17 cellular contexts compared by ENCODE assay signal in genomic region chr20:8930691-8931090, GRCh38.
DNase-seq lines count a peak whose midpoint lies in the region; ATAC-seq and TF ChIP-seq lines count a peak whose summit lies in the region.
"Had no signal": no experiment of that assay in that cellular context is flagged by ENCODE, and none has a peak within 500 bp of the region (broad histone marks: within the 10 kb centered on the region; RNA-seq: fewer than 3 reads in every experiment).

No MANE protein-coding gene starts in this region.

- intact Hi-C loops in left ventricle myocardium inferior (cut with micrococcal nuclease): no loop called here
- intact Hi-C loops in IMR-90 (cut with micrococcal nuclease): no loop called here
- intact Hi-C loops in left lung (cut with DNase I): no loop called here

- H2BK120ac ChIP-seq in IMR-90 (ENCODE audit: low read depth, low read length): no peak overlapping the region
- no peak overlapping the region for H2BK120ac ChIP-seq in H9 (ENCODE audit: low read depth, low read length, poor library complexity, severe bottlenecking)

- H3K36me3 ChIP-seq in left ventricle myocardium inferior (no peaks in the 10 kb centered on the region), right atrium auricular region (no peaks in the 10 kb centered on the region), IMR-90 (ENCODE audit: control insufficient read depth, insufficient read depth, low read length) (no peaks in the 10 kb centered on the region), left lung (no peaks in the 10 kb centered on the region)

- no peak for TF ChIP-seq RAD21 in IMR-90 (IDR thresholded peaks at IDR 0.05; ENCODE audit: low read length)

- H2AK5ac ChIP-seq in IMR-90 (ENCODE audit: low read depth, low read length): no peak overlapping the region
- no peak overlapping the region for H2AK5ac ChIP-seq in H9 (ENCODE audit: insufficient read length, low read length)

- no peak for TF ChIP-seq CTCF in left ventricle myocardium inferior (IDR thresholded peaks at IDR 0.05; ENCODE audit: borderline replicate concordance)
- TF ChIP-seq CTCF in right atrium auricular region (IDR thresholded peaks at IDR 0.05): no peak
- TF ChIP-seq CTCF in IMR-90 (conservative IDR thresholded peaks at IDR 0.05; ENCODE audit: low read depth, low read length): no peak
- TF ChIP-seq CTCF in H9 (conservative IDR thresholded peaks at IDR 0.05): no peak
- no peak for TF ChIP-seq CTCF in omental fat pad (IDR thresholded peaks at IDR 0.05)
- TF ChIP-seq CTCF in left lung (IDR thresholded peaks at IDR 0.05): no peak

- no peaks in the 10 kb centered on the region for H4K20me1 ChIP-seq in IMR-90 (ENCODE audit: insufficient read depth, low read length)
- H4K20me1 ChIP-seq in H9 (ENCODE audit: control insufficient read depth, insufficient read depth, insufficient read length): no peaks in the 10 kb centered on the region

- H2BK20ac ChIP-seq in IMR-90 (ENCODE audit: low read depth, low read length) (no peak overlapping the region), H9 (ENCODE audit: low read depth, low read length, poor library complexity, severe bottlenecking) (no peak overlapping the region)

- H3K18ac ChIP-seq in IMR-90 (ENCODE audit: low read depth, low read length): no peak overlapping the region
- no peak overlapping the region for H3K18ac ChIP-seq in H9 (ENCODE audit: insufficient read length, low read depth, low read length)

- H2BK12ac ChIP-seq in H9 (ENCODE audit: insufficient read length, low read depth, low read length): no peak overlapping the region

- no peak overlapping the region for H3K4ac ChIP-seq in IMR-90 (ENCODE audit: low read depth, low read length)
- no peak overlapping the region for H3K4ac ChIP-seq in H9 (ENCODE audit: low read depth, low read length)

- H2BK5ac ChIP-seq in IMR-90 (ENCODE audit: low read depth, low read length, poor library complexity, severe bottlenecking) (no peak overlapping the region), H9 (ENCODE audit: insufficient read length, low read length) (no peak overlapping the region)

- H3K9me1 ChIP-seq in IMR-90 (ENCODE audit: insufficient read depth, low read length): no peaks in the 10 kb centered on the region; the same call in 1 of the 2 replicates

- H3K9ac ChIP-seq in IMR-90 (ENCODE audit: low read depth, low read length): no peak overlapping the region
- H3K9ac ChIP-seq in H9 (ENCODE audit: extremely low read depth, insufficient read length, low read length): no peak overlapping the region

- H3K27me3 Mint-ChIP-seq in H9 (ENCODE audit: low read depth): no peaks in the 10 kb centered on the region
- H3K27me3 Mint-ChIP-seq: CD4-positive, CD25-positive, alpha-beta regulatory T cell had no signal

- H3K4me2 ChIP-seq in IMR-90 (ENCODE audit: low read depth, low read length): no peak overlapping the region
- H3K4me2 ChIP-seq in H9 (ENCODE audit: insufficient read depth, insufficient read length, low read length): no peak overlapping the region

- H4K91ac ChIP-seq in IMR-90 (ENCODE audit: insufficient read depth, low read depth, low read length) (no peak overlapping the region), H9 (ENCODE audit: insufficient read length, low read depth, low read length) (no peak overlapping the region)

- peaks cover 7 to 10% of the 10 kb centered on the region in 2 experiments for H3K4me1 Mint-ChIP-seq in H9
- H3K4me1 Mint-ChIP-seq: CD4-positive, CD25-positive, alpha-beta regulatory T cell had no signal

- no peak overlapping the region for H2BK15ac ChIP-seq in IMR-90 (ENCODE audit: low read depth, low read length)
- no peak overlapping the region for H2BK15ac ChIP-seq in H9 (ENCODE audit: low read depth, low read length)

- TF ChIP-seq POLR2A in IMR-90 (IDR thresholded peaks at IDR 0.05; ENCODE audit: low read depth, low read length): no peak

- dilution Hi-C loops in IMR-90 (cut with HindIII; ENCODE audit: low sequenced_read_pairs, unreplicated experiment): no loop called here

- H2AK9ac ChIP-seq in IMR-90 (replicated peaks; ENCODE audit: low read depth, low read length, poor library complexity): no peak overlapping the region

- CTCF ChIA-PET in IMR-90 (lab: Yijun Ruan, JAX): interaction anchor here (1.0 kb wide), 1 partner anchor 42 kb away, joined by 5 read pairs; no protein-coding TSS in a partner anchor

- POLR2A ChIA-PET in IMR-90 (lab: Charles Lee; ENCODE audit: unreplicated experiment): no interaction called here

- no peak overlapping the region for H3K14ac ChIP-seq in IMR-90 (replicated peaks; ENCODE audit: low read depth, low read length)
- no peak overlapping the region for H3K14ac ChIP-seq in H9 (ENCODE audit: insufficient read depth, low read length)

- no peak overlapping the region for H3K4me3 Mint-ChIP-seq in H9
- H3K4me3 Mint-ChIP-seq: CD4-positive, CD25-positive, alpha-beta regulatory T cell had no signal

- H3K9me3 ChIP-seq in left ventricle myocardium inferior (replicated peaks) (peaks cover 4% of the 10 kb centered on the region), right atrium auricular region (no peaks in the 10 kb centered on the region), IMR-90 (ENCODE audit: control insufficient read depth, insufficient read depth, low read length) (no peaks in the 10 kb centered on the region), H9 (ENCODE audit: control insufficient read depth, low read depth, low read length) (no peaks in the 10 kb centered on the region), left lung (no peaks in the 10 kb centered on the region)
- H3K9me3 ChIP-seq: Caco-2 had no signal

- H4K5ac ChIP-seq in IMR-90 (ENCODE audit: low read depth, low read length): no peak overlapping the region
- H4K5ac ChIP-seq in H9 (ENCODE audit: insufficient read length, low read depth, low read length): no peak overlapping the region

- H3K56ac ChIP-seq in IMR-90 (ENCODE audit: extremely low read depth, insufficient read depth, low read length) (no peak overlapping the region), H9 (ENCODE audit: insufficient read length, low read depth, low read length) (no peak overlapping the region)

- no TSS peak for BruUV-seq in IMR-90 (replicated peaks; lab: Mats Ljungman, UMichigan)

- no peaks in the 10 kb centered on the region; a peak in 1 of 7 replicates for H3K36me3 Mint-ChIP-seq in H9 (ENCODE audit: insufficient read depth in 1 of 3, low read depth in 3 of 3)
- H3K36me3 Mint-ChIP-seq: CD4-positive, CD25-positive, alpha-beta regulatory T cell had no signal

- in situ Hi-C loops in IMR-90 (cut with MboI; ENCODE audit: low sequenced_read_pairs): no loop called here
- in situ Hi-C loops in G401 (cut with HindIII; ENCODE audit: low sequenced_read_pairs): no loop called here

- H3K4me1 ChIP-seq in left ventricle myocardium inferior (peaks cover 22% of the 10 kb centered on the region), right atrium auricular region (peaks cover 0 to 5% of the 10 kb centered on the region in 2 donors), IMR-90 (ENCODE audit: control insufficient read depth, insufficient read depth, low read length) (peaks cover 7% of the 10 kb centered on the region; the same call in 1 of the 2 replicates), H9 (ENCODE audit: insufficient read depth, low read length) (peaks cover 4% of the 10 kb centered on the region; the same call in 1 of the 2 replicates), left lung (no peaks in the 10 kb centered on the region)
- H3K4me1 ChIP-seq: Caco-2 had no signal

- H3K23me2 ChIP-seq in H9 (ENCODE audit: insufficient read length, low read depth, low read length, poor library complexity, severe bottlenecking): no peaks in the 10 kb centered on the region

- H3K27ac Mint-ChIP-seq in H9: no peak overlapping the region; a peak in 1 of 7 replicates
- H3K27ac Mint-ChIP-seq: CD4-positive, CD25-positive, alpha-beta regulatory T cell had no signal

- no CpG with 5 or more reads among the region's 1 CpG for WGBS in IMR-90 (ENCODE audit: extremely low coverage in 2 of 2, insufficient read length in 1 of 2), 2 experiments
- no CpG with 5 or more reads among the region's 1 CpG for WGBS in H9 (ENCODE audit: extremely low coverage, insufficient read length, low lambda C conversion rate)

- no peaks in the 10 kb centered on the region for H3K79me1 ChIP-seq in IMR-90 (ENCODE audit: low read depth in 1 of 2, low read length in 2 of 2)
- no peaks in the 10 kb centered on the region for H3K79me1 ChIP-seq in H9 (ENCODE audit: insufficient read depth, low read depth, low read length, poor library complexity, severe bottlenecking)

- ATAC-seq in IMR-90 (ENCODE audit: low read depth): no peak
- ATAC-seq in omental fat pad (ENCODE audit: low FRiP score): no peak
- ATAC-seq in left lung: no peak
- ATAC-seq: HCT116 had no signal

- H3K23ac ChIP-seq in IMR-90 (ENCODE audit: low read depth, low read length) (no peak overlapping the region), H9 (ENCODE audit: insufficient read length, low read depth, low read length) (no peak overlapping the region)

- no peak overlapping the region for H2AFZ ChIP-seq in IMR-90 (replicated peaks; ENCODE audit: low read length, poor library complexity)
- no peak overlapping the region for H2AFZ ChIP-seq in H9 (ENCODE audit: low read length)

- no peak for DNase-seq in left ventricle myocardium inferior
- DNase-seq in right atrium auricular region (ENCODE audit: low spot score): no peak
- DNase-seq in IMR-90: peak; percentile 31
- peak; percentile 43 for DNase-seq in fibroblast of the conjunctiva (ENCODE audit: low read depth)
- DNase-seq in H9: no peak
- DNase-seq in G401 (ENCODE audit: low spot score): no peak
- no peak for DNase-seq in omental fat pad (ENCODE audit: low spot score)
- DNase-seq in left lung: no peak
- DNase-seq: Caco-2; CD4-positive, CD25-positive, alpha-beta regulatory T cell; DMS53; GDM1; NCI-H1417; NCI-H187 treated with DMSO at 0.1 percent for 48 hours; NCI-H446; NCI-H69 had no signal

- H3K79me2 ChIP-seq in H9 (ENCODE audit: insufficient read depth, low read length): no peaks in the 10 kb centered on the region

- H3K4me3 ChIP-seq in left ventricle myocardium inferior: no peak overlapping the region
- no peak overlapping the region for H3K4me3 ChIP-seq in right atrium auricular region
- H3K4me3 ChIP-seq in IMR-90 (ENCODE audit: insufficient read depth, low read depth, low read length): no peak overlapping the region
- no peak overlapping the region for H3K4me3 ChIP-seq in left lung

- H3K27me3 ChIP-seq in left ventricle myocardium inferior (ENCODE audit: low read depth): no peaks in the 10 kb centered on the region
- no peaks in the 10 kb centered on the region for H3K27me3 ChIP-seq in right atrium auricular region
- H3K27me3 ChIP-seq in IMR-90 (ENCODE audit: control insufficient read depth, insufficient read depth, low read length): no peaks in the 10 kb centered on the region
- H3K27me3 ChIP-seq in H9 (ENCODE audit: insufficient read depth, low read length): no peaks in the 10 kb centered on the region
- no peaks in the 10 kb centered on the region for H3K27me3 ChIP-seq in left lung

- H3K27ac ChIP-seq in left ventricle myocardium inferior (replicated peaks) (peak overlapping the region; percentile 22), right atrium auricular region (no peak overlapping the region), IMR-90 (ENCODE audit: insufficient read depth, low read length) (no peak overlapping the region), H9 (ENCODE audit: insufficient read length, low read depth, low read length) (no peak overlapping the region), left lung (no peak overlapping the region)

- no peak overlapping the region for H4K8ac ChIP-seq in IMR-90 (ENCODE audit: low read depth in 2 of 2, low read length in 2 of 2)
- no peak overlapping the region for H4K8ac ChIP-seq in H9 (replicated peaks; ENCODE audit: insufficient read length, low read depth, low read length)

- no peaks in the 10 kb centered on the region for H3K9me3 Mint-ChIP-seq in H9

- H3T11ph ChIP-seq in H9 (ENCODE audit: low read length): no peak overlapping the region

Comparison
In these comparisons a context has a peak if more than half of its experiments do, and no peak if none do; other contexts are left out.
1. DNase-seq: peak in IMR-90 (single experiment) and fibroblast of the conjunctiva (single experiment); none in left ventricle myocardium inferior (single experiment), right atrium auricular region (single experiment), H9 (single experiment), G401 (single experiment), omental fat pad (single experiment) and left lung (0 of 2).